Comparison of ENCODE assay signal across 18 cellular contexts in genomic region chr2:239787651-239788050, GRCh38.
"Had no signal": no experiment of that assay in that cellular context is flagged by ENCODE, and none has a peak within 500 bp of the region (broad histone marks: within the 10 kb centered on the region; RNA-seq: fewer than 3 reads in every experiment).

No MANE protein-coding gene starts in this region.

- H3K4me3 Mint-ChIP-seq: naive B cell, nephron, type B pancreatic cell had no signal

- H3K36me3 ChIP-seq: right lobe of liver, stomach, thoracic aorta, uterus had no signal

- H3K79me2 ChIP-seq: parathyroid adenoma had no signal

- H3K9me3 Mint-ChIP-seq: type B pancreatic cell had no signal

- H3K27me3 ChIP-seq: right lobe of liver, stomach, uterus had no signal

- H3K9me3 ChIP-seq: right lobe of liver, thoracic aorta, uterus had no signal

- H3K27ac ChIP-seq: parathyroid adenoma, psoas muscle, right lobe of liver, stomach, thoracic aorta, uterus had no signal

- H3K4me1 Mint-ChIP-seq: naive B cell, nephron had no signal

- H3K4me1 ChIP-seq: parathyroid adenoma, psoas muscle, right lobe of liver, stomach, uterus had no signal

- H3K9ac ChIP-seq: parathyroid adenoma had no signal

- ATAC-seq: left colon, left ventricle myocardium superior, psoas muscle, right lobe of liver had no signal

- H3K27ac Mint-ChIP-seq: naive B cell, type B pancreatic cell had no signal

- H2AFZ ChIP-seq: parathyroid adenoma had no signal

- H3K36me3 Mint-ChIP-seq: type B pancreatic cell had no signal

- DNase-seq: effector CD4-positive, alpha-beta T cell; left ventricle myocardium superior; mesenchymal stem cell; naive B cell; occipital lobe; psoas muscle; retina; stimulated activated naive CD4-positive, alpha-beta T cell; stomach; substantia nigra; uterus had no signal

- H3K4me3 ChIP-seq: lung, psoas muscle, right lobe of liver, stomach, thoracic aorta, uterus had no signal
